In genomic region chr1:16912791-16913615, GRCh38 we compare ENCODE assay signal across 1 cellular context.
A peak's percentile ranks its signal among the peaks of the same experiment; 100 is the strongest.
TF ChIP-seq lines count a peak whose summit lies in the region.

No MANE protein-coding gene starts in this region.

TF ChIP-seq in HepG2, 621 proteins besides CTCF, POLR2A, EP300 and RAD21:
- TF ChIP-seq ZNF121 (CRISPR knock-in tag; IDR thresholded peaks at IDR 0.05) (peak; percentile 81), ZBTB4 (CRISPR knock-in tag; IDR thresholded peaks at IDR 0.05; ENCODE audit: borderline replicate concordance) (peak; percentile 12; the same call in 1 of the 2 replicates), THAP9 (CRISPR knock-in tag; IDR thresholded peaks at IDR 0.05; ENCODE audit: borderline replicate concordance) (0 out of 2 replicates have a peak, but pooled peaks have one; percentile 13), HIVEP1 (CRISPR knock-in tag; IDR thresholded peaks at IDR 0.05) (peak; percentile 27; the same call in 1 of the 2 replicates), KDM2A (CRISPR knock-in tag; IDR thresholded peaks at IDR 0.05; ENCODE audit: borderline replicate concordance, low read depth) (0 out of 2 replicates have a peak, but pooled peaks have one; percentile 8), ZNF776 (CRISPR knock-in tag; IDR thresholded peaks at IDR 0.05) (peak; percentile 24; the same call in 1 of the 2 replicates)
